15 cellular contexts compared by ENCODE assay signal in the genomic region with DNA sequence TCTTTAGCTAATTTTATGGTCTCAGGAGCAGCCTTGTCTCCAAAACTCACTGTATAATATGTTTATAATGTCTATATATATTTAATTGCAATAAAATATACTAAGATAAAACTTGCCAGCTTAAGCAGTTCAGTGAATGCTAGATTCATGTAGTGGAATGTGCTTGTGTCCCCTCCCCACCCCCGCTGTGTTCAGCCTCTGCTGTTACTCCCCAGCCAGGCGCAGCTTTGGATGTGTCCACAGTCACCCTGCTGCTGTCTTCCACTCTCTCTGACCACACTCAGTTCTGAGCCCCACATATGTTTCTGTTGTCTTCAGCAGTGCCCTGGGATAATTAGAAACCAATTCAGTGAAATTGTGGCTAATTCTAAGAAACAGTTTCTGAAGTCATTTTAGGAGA. TPM values are rescaled to one million over a fixed set of nuclear protein-coding genes. Genes with fewer than 3 reads are reported as not detected.
A peak's percentile ranks its signal among the peaks of the same experiment; 100 is the strongest.
DNase-seq lines count a peak whose midpoint lies in the region; ATAC-seq and TF ChIP-seq lines count a peak whose summit lies in the region.
"Had no signal": no experiment of that assay in that cellular context is flagged by ENCODE, and none has a peak within 500 bp of the region (broad histone marks: within the 10 kb centered on the region; RNA-seq: fewer than 3 reads in every experiment).

No MANE protein-coding gene starts in this region.

- H3K27me3 Mint-ChIP-seq in chondrocyte (ENCODE audit: low read depth), result no peaks in the 10 kb centered on the region

- 92% methylated on average over 2 of the region's 2 CpGs for WGBS in HUES64
- no CpG with 5 or more reads among the region's 2 CpGs for WGBS in mesendoderm (ENCODE audit: extremely low coverage, insufficient coverage, low lambda C conversion rate)
- 97% methylated on average over 2 of the region's 2 CpGs for WGBS in thymus

- no peak overlapping the region for H3K4me3 ChIP-seq in HUES64 (ENCODE audit: low read length)
- H3K4me3 ChIP-seq in mesendoderm (ENCODE audit: low read length), result no peak overlapping the region
- H3K4me3 ChIP-seq in thymus (ENCODE audit: low read length), result no peak overlapping the region

- no peak for ATAC-seq in HG03469 (IDR thresholded peaks at IDR 0.05; ENCODE audit: unreplicated experiment)
- ATAC-seq: CD8-positive, alpha-beta T cell; HepG2 had no signal

- H4K5ac ChIP-seq in mesendoderm (ENCODE audit: low read length), result no peak overlapping the region

- no peak overlapping the region for H3K18ac ChIP-seq in mesendoderm (ENCODE audit: low read length)

- peaks cover 35% of the 10 kb centered on the region for H3K79me1 ChIP-seq in mesendoderm (ENCODE audit: low read length)

- no peak overlapping the region for H3K4me3 Mint-ChIP-seq in chondrocyte (ENCODE audit: unreplicated experiment)
- H3K4me3 Mint-ChIP-seq: CD8-positive, alpha-beta T cell had no signal

- H3K4ac ChIP-seq in mesendoderm (ENCODE audit: low read depth, low read length), result no peak overlapping the region

- H3K36me3 Mint-ChIP-seq in chondrocyte (ENCODE audit: low read depth), result peaks cover 7% of the 10 kb centered on the region

- H2AK5ac ChIP-seq in mesendoderm (ENCODE audit: low read length), result no peak overlapping the region

- H3K9me3 ChIP-seq in HUES64 (ENCODE audit: insufficient read depth, low read depth, low read length), result no peaks in the 10 kb centered on the region
- H3K9me3 ChIP-seq in thymus (ENCODE audit: control insufficient read depth), result no peaks in the 10 kb centered on the region

- no peaks in the 10 kb centered on the region for H3K9me3 Mint-ChIP-seq in chondrocyte (ENCODE audit: low read depth)
- H3K9me3 Mint-ChIP-seq: CD8-positive, alpha-beta T cell had no signal

- H3K4me1 ChIP-seq in HUES64 (ENCODE audit: insufficient read depth, low read length) (peaks cover 19% of the 10 kb centered on the region; the same call in 1 of the 2 replicates), mesendoderm (ENCODE audit: control insufficient read depth, low read depth, low read length) (no peaks in the 10 kb centered on the region), thymus (ENCODE audit: control insufficient read depth, insufficient read depth, low read length) (no peaks in the 10 kb centered on the region)

- peak overlapping the region; percentile 93 for H3K27ac Mint-ChIP-seq in chondrocyte (ENCODE audit: unreplicated experiment)
- H3K27ac Mint-ChIP-seq: CD8-positive, alpha-beta T cell had no signal

- no peak overlapping the region for H3K23ac ChIP-seq in mesendoderm (ENCODE audit: low read length)

- H3K4me1 Mint-ChIP-seq in chondrocyte (ENCODE audit: low read depth), result peaks cover 37% of the 10 kb centered on the region

- no peak overlapping the region for H4K8ac ChIP-seq in mesendoderm (ENCODE audit: low read depth, low read length)

- H3K56ac ChIP-seq in mesendoderm (ENCODE audit: low read length), result no peak overlapping the region

- H3K9ac ChIP-seq in HUES64 (ENCODE audit: low read depth, low read length), result 0 out of 2 replicates have a peak overlapping the region, but pooled peaks have one; percentile 23
- no peak overlapping the region for H3K9ac ChIP-seq in mesendoderm (ENCODE audit: low read length)

- no peak for DNase-seq in chondrocyte (ENCODE audit: low spot score)
- DNase-seq in mesendoderm, result peak; percentile 33
- DNase-seq in NCI-H345 treated with DMSO at 0.1 percent for 48 hours (lab: John Stamatoyannopoulos, UW; ENCODE audit: unreplicated experiment), result no peak
- DNase-seq in NCI-H1105 (lab: John Stamatoyannopoulos, UW), result no peak
- DNase-seq: CD8-positive, alpha-beta T cell; H7; Karpas-422; MM.1S; NCI-H2029; NCI-H524; SIG-M5 had no signal

- H2BK15ac ChIP-seq in mesendoderm (replicated peaks; ENCODE audit: low read depth), result no peak overlapping the region

- TF ChIP-seq CTCF in chondrocyte (IDR thresholded peaks at IDR 0.05), result no peak

- no peak overlapping the region for H2BK120ac ChIP-seq in mesendoderm (ENCODE audit: low read depth, low read length)

- peaks cover 69% of the 10 kb centered on the region for H3K36me3 ChIP-seq in HUES64 (ENCODE audit: insufficient read depth, low read length)
- H3K36me3 ChIP-seq in mesendoderm (ENCODE audit: control insufficient read depth, insufficient read depth, low read length), result peaks cover 8% of the 10 kb centered on the region
- peaks cover 34% of the 10 kb centered on the region for H3K36me3 ChIP-seq in thymus (ENCODE audit: control insufficient read depth, insufficient read depth)

- H3K79me2 ChIP-seq in mesendoderm (ENCODE audit: control insufficient read depth, insufficient read depth, low read length), result peaks cover 9% of the 10 kb centered on the region

- H3K27ac ChIP-seq in HUES64 (ENCODE audit: low read depth, low read length) (no peak overlapping the region), mesendoderm (ENCODE audit: low read depth, low read length) (no peak overlapping the region), thymus (ENCODE audit: low read depth) (peak overlapping the region; percentile 11)

- H3K4me2 ChIP-seq in mesendoderm (ENCODE audit: low read length), result no peak overlapping the region

- H2BK5ac ChIP-seq in mesendoderm (ENCODE audit: low read length), result no peak overlapping the region

- H3K27me3 ChIP-seq in HUES64 (ENCODE audit: insufficient read depth, low read length) (no peaks in the 10 kb centered on the region), mesendoderm (ENCODE audit: insufficient read depth, low read length, poor library complexity) (no peaks in the 10 kb centered on the region), thymus (ENCODE audit: control insufficient read depth, insufficient read depth) (no peaks in the 10 kb centered on the region)

RNA-seq across cellular contexts. Expression of a gene that starts 52.2 kb away (rescaled TPM):
- polyA plus RNA-seq in HUES64 (2013, experiment 1 of 2), result 34.8 TPM
- polyA plus RNA-seq in HUES64 (2013, experiment 2 of 2), result 37.0 TPM
- total RNA-seq in chondrocyte, result 60.2 to 63.5 TPM (median 62.6 TPM) in 3 replicates
- 43.8 TPM for polyA plus RNA-seq in mesendoderm (2013, experiment 1 of 2)
- polyA plus RNA-seq in mesendoderm (2013, experiment 2 of 2), result 45.8 TPM
- polyA plus RNA-seq in thymus, result 23.3 TPM
